Comparison of ENCODE assay signal across 2 cellular contexts in the genomic region with DNA sequence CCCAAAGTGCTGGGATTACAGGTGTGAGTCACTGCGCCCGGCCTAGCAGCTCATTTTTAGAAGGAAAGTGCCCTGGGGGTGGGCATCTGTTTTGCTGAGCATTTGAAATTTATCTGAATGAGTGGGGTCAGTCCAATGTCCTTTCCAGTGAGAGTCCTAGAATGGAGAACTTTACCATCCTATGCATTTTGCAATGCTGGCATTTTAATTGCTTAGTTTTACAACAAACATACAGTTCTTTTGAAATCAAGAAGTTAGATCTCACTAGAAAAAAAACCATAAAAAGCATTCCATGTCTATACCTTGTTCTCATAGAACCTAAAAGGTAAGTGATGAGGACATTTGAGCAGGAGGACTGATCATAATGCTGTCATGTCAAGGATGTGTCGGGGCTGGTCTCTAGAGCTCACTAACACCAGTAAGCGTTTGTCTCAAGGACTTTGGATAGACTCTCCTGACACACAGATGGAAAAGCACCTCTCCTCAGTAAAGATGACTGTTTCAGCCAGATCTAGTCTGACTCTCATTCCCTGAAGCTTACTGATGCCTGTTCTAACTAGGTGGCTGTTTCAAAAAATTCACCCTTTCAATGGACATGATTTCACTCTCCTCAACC.
TF ChIP-seq lines count a peak whose summit lies in the region.

No MANE protein-coding gene starts in this region.

TF ChIP-seq in A549, 52 proteins besides CTCF, POLR2A, EP300 and RAD21:
- TF ChIP-seq, protein P1, sequence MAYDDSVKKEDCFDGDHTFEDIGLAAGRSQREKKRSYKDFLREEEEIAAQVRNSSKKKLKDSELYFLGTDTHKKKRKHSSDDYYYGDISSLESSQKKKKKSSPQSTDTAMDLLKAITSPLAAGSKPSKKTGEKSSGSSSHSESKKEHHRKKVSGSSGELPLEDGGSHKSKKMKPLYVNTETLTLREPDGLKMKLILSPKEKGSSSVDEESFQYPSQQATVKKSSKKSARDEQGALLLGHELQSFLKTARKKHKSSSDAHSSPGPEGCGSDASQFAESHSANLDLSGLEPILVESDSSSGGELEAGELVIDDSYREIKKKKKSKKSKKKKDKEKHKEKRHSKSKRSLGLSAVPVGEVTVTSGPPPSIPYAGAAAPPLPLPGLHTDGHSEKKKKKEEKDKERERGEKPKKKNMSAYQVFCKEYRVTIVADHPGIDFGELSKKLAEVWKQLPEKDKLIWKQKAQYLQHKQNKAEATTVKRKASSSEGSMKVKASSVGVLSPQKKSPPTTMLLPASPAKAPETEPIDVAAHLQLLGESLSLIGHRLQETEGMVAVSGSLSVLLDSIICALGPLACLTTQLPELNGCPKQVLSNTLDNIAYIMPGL (CRISPR knock-in tag; IDR thresholded peaks at IDR 0.05; ENCODE audit: borderline replicate concordance) = no peak
- peak; percentile 43 for TF ChIP-seq MAFK (IDR thresholded peaks at IDR 0.05; ENCODE audit: partially characterized antibody)

TF ChIP-seq in IMR-90, 13 proteins besides CTCF, POLR2A, EP300 and RAD21 (continued from another document):
- TF ChIP-seq SMC3 (IDR thresholded peaks at IDR 0.05; ENCODE audit: low read depth, low read length) = no peak
- TF ChIP-seq CEBPB (IDR thresholded peaks at IDR 0.05; ENCODE audit: low read depth, low read length) = no peak
- no peak for TF ChIP-seq FOS (IDR thresholded peaks at IDR 0.05; ENCODE audit: low read depth, low read length)
- TF ChIP-seq, protein P2, sequence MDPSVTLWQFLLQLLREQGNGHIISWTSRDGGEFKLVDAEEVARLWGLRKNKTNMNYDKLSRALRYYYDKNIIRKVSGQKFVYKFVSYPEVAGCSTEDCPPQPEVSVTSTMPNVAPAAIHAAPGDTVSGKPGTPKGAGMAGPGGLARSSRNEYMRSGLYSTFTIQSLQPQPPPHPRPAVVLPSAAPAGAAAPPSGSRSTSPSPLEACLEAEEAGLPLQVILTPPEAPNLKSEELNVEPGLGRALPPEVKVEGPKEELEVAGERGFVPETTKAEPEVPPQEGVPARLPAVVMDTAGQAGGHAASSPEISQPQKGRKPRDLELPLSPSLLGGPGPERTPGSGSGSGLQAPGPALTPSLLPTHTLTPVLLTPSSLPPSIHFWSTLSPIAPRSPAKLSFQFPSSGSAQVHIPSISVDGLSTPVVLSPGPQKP (IDR thresholded peaks at IDR 0.05; ENCODE audit: borderline replicate concordance, low read depth, low read length) = no peak
- TF ChIP-seq MXI1 (IDR thresholded peaks at IDR 0.05; ENCODE audit: borderline replicate concordance, low read depth, low read length) = no peak
